In the genomic region with DNA sequence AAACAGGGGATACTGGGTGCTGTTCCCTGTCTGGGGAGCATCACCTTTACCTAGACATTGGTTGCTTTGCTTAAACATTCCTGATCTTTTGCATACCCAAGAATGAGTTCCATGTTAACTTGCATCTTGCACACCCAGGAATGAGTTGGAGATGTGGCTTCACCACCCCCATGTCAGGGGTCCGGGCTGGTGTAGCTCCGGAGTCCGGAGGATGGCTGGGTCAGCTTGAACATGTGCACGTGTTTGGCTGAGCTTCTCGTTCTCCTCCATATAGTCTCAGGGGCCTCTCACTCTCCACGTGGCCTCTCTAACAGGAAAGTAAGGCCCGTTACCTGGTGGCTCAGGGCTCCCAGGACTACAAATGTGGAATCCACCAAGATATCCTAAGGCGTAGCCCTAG, we compare ENCODE assay signal across 1 cellular context.
TF ChIP-seq lines count a peak whose summit lies in the region.

No MANE protein-coding gene starts in this region.

TF ChIP-seq in WTC11, 78 proteins besides CTCF, POLR2A, EP300 and RAD21 (continued from another document):
- TF ChIP-seq, protein P1, sequence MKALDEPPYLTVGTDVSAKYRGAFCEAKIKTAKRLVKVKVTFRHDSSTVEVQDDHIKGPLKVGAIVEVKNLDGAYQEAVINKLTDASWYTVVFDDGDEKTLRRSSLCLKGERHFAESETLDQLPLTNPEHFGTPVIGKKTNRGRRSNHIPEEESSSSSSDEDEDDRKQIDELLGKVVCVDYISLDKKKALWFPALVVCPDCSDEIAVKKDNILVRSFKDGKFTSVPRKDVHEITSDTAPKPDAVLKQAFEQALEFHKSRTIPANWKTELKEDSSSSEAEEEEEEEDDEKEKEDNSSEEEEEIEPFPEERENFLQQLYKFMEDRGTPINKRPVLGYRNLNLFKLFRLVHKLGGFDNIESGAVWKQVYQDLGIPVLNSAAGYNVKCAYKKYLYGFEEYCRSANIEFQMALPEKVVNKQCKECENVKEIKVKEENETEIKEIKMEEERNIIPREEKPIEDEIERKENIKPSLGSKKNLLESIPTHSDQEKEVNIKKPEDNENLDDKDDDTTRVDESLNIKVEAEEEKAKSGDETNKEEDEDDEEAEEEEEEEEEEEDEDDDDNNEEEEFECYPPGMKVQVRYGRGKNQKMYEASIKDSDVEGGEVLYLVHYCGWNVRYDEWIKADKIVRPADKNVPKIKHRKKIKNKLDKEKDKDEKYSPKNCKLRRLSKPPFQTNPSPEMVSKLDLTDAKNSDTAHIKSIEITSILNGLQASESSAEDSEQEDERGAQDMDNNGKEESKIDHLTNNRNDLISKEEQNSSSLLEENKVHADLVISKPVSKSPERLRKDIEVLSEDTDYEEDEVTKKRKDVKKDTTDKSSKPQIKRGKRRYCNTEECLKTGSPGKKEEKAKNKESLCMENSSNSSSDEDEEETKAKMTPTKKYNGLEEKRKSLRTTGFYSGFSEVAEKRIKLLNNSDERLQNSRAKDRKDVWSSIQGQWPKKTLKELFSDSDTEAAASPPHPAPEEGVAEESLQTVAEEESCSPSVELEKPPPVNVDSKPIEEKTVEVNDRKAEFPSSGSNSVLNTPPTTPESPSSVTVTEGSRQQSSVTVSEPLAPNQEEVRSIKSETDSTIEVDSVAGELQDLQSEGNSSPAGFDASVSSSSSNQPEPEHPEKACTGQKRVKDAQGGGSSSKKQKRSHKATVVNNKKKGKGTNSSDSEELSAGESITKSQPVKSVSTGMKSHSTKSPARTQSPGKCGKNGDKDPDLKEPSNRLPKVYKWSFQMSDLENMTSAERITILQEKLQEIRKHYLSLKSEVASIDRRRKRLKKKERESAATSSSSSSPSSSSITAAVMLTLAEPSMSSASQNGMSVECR (CRISPR knock-in tag; IDR thresholded peaks at IDR 0.05; ENCODE audit: borderline replicate concordance), result no peak
- no peak for TF ChIP-seq ZNF121 (CRISPR knock-in tag; IDR thresholded peaks at IDR 0.05)
- TF ChIP-seq MYBL2 (CRISPR knock-in tag; IDR thresholded peaks at IDR 0.05), result no peak
- TF ChIP-seq ZNF317 (CRISPR knock-in tag; IDR thresholded peaks at IDR 0.05; ENCODE audit: borderline replicate concordance, low read depth), result no peak
- no peak for TF ChIP-seq TEAD1 (CRISPR knock-in tag; IDR thresholded peaks at IDR 0.05)
